Comparison of ENCODE assay signal across 1 cellular context in the genomic region with DNA sequence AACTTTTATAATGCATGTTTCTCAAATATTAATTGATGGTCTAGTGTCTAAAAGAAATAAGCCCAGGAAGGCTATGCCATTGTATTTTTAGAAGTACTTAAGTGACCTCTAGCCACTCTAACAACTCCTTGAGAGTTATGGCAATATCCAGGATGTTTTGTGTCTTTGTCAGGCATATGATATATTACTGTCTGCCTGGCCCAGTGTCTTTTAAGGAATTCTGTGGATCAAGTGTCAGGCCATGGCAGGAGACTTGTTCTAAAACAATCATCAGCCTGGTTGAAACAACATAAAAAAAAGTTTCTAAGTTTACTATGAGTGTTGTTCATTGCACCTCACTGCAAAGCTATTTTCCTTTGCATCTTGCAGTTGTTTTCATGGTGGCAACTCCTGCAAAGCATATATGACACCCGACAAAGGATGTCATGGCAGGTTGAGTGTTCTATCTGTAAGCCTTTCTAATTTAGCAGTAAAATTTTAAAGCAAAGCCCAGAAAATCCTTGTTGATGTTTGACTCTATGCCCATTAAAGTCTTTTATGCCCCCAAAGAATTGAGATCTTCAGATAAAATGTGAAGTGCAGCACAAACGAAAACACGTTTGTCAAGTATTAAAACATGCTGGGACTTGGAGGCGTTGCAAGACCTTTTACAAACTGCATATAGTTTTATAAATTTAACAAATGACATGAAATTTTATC.
TF ChIP-seq lines count a peak whose summit lies in the region.

No MANE protein-coding gene starts in this region.

TF ChIP-seq in HEK293, 187 proteins besides CTCF, POLR2A, EP300 and RAD21 (continued from another document and continues in another):
- TF ChIP-seq, protein P1, sequence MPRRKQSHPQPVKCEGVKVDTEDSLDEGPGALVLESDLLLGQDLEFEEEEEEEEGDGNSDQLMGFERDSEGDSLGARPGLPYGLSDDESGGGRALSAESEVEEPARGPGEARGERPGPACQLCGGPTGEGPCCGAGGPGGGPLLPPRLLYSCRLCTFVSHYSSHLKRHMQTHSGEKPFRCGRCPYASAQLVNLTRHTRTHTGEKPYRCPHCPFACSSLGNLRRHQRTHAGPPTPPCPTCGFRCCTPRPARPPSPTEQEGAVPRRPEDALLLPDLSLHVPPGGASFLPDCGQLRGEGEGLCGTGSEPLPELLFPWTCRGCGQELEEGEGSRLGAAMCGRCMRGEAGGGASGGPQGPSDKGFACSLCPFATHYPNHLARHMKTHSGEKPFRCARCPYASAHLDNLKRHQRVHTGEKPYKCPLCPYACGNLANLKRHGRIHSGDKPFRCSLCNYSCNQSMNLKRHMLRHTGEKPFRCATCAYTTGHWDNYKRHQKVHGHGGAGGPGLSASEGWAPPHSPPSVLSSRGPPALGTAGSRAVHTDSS (tag by site-specific recombination; IDR thresholded peaks at IDR 0.05) = no peak
- TF ChIP-seq KLF8 (tag by site-specific recombination; IDR thresholded peaks at IDR 0.05) (no peak), PRDM10 (tag by site-specific recombination; IDR thresholded peaks at IDR 0.05) (no peak), ZSCAN30 (tag by site-specific recombination; IDR thresholded peaks at IDR 0.05) (0 out of 2 replicates have a peak, but pooled peaks have one; percentile 11), ZNF354C (tag by site-specific recombination; IDR thresholded peaks at IDR 0.05; ENCODE audit: borderline replicate concordance, low read depth) (no peak), ZNF155 (tag by site-specific recombination; IDR thresholded peaks at IDR 0.05) (no peak), ZNF529 (tag by site-specific recombination; IDR thresholded peaks at IDR 0.05; ENCODE audit: insufficient replicate concordance) (no peak), ZNF175 (tag by site-specific recombination; IDR thresholded peaks at IDR 0.05) (no peak), ZNF580 (tag by site-specific recombination; IDR thresholded peaks at IDR 0.05) (no peak), ZNF335 (tag by site-specific recombination; conservative IDR thresholded peaks at IDR 0.05) (peak; percentile 28; the same call in 1 of the 2 replicates), ZSCAN18 (tag by site-specific recombination; IDR thresholded peaks at IDR 0.05) (no peak), ZNF600 (tag by site-specific recombination; IDR thresholded peaks at IDR 0.05) (0 out of 2 replicates have a peak, but pooled peaks have one; percentile 19), ZNF792 (tag by site-specific recombination; IDR thresholded peaks at IDR 0.05) (no peak), GFI1B (tag by site-specific recombination; IDR thresholded peaks at IDR 0.05) (0 out of 2 replicates have a peak, but pooled peaks have one; percentile 36), FEZF1 (tag by site-specific recombination; IDR thresholded peaks at IDR 0.05) (peak; percentile 68), ZNF561 (tag by site-specific recombination; IDR thresholded peaks at IDR 0.05; ENCODE audit: borderline replicate concordance) (no peak), ZNF549 (tag by site-specific recombination; IDR thresholded peaks at IDR 0.05) (no peak), ZXDB (tag by site-specific recombination; IDR thresholded peaks at IDR 0.05) (0 out of 2 replicates have a peak, but pooled peaks have one; percentile 42), ZNF610 (tag by site-specific recombination; IDR thresholded peaks at IDR 0.05; ENCODE audit: borderline replicate concordance) (no peak), ZNF707 (tag by site-specific recombination; IDR thresholded peaks at IDR 0.05) (no peak), ZSCAN23 (tag by site-specific recombination; IDR thresholded peaks at IDR 0.05) (no peak), ZNF560 (tag by site-specific recombination; IDR thresholded peaks at IDR 0.05; ENCODE audit: borderline replicate concordance) (no peak), ZNF704 (tag by site-specific recombination; IDR thresholded peaks at IDR 0.05) (no peak), ZNF48 (tag by site-specific recombination; IDR thresholded peaks at IDR 0.05) (no peak), OSR2 (tag by site-specific recombination; IDR thresholded peaks at IDR 0.05) (peak; percentile 54; the same call in 1 of the 2 replicates), SETDB1 (IDR thresholded peaks at IDR 0.05; ENCODE audit: insufficient read length, low read length) (no peak), ZNF701 (tag by site-specific recombination; IDR thresholded peaks at IDR 0.05) (no peak), ZNF280C (tag by site-specific recombination; IDR thresholded peaks at IDR 0.05) (no peak), ZNF544 (tag by site-specific recombination; IDR thresholded peaks at IDR 0.05) (no peak), ZBTB8A (tag by site-specific recombination; IDR thresholded peaks at IDR 0.05) (peak; percentile 53), ZNF514 (tag by site-specific recombination; IDR thresholded peaks at IDR 0.05) (no peak), ZNF311 (tag by site-specific recombination; IDR thresholded peaks at IDR 0.05; ENCODE audit: borderline replicate concordance) (no peak), ZFHX2 (tag by site-specific recombination; conservative IDR thresholded peaks at IDR 0.05) (no peak), SCRT2 (tag by site-specific recombination; IDR thresholded peaks at IDR 0.05) (no peak), PRDM6 (tag by site-specific recombination; IDR thresholded peaks at IDR 0.05) (peak; percentile 93), SP7 (tag by site-specific recombination; IDR thresholded peaks at IDR 0.05) (no peak)
- TF ChIP-seq, protein P2, sequence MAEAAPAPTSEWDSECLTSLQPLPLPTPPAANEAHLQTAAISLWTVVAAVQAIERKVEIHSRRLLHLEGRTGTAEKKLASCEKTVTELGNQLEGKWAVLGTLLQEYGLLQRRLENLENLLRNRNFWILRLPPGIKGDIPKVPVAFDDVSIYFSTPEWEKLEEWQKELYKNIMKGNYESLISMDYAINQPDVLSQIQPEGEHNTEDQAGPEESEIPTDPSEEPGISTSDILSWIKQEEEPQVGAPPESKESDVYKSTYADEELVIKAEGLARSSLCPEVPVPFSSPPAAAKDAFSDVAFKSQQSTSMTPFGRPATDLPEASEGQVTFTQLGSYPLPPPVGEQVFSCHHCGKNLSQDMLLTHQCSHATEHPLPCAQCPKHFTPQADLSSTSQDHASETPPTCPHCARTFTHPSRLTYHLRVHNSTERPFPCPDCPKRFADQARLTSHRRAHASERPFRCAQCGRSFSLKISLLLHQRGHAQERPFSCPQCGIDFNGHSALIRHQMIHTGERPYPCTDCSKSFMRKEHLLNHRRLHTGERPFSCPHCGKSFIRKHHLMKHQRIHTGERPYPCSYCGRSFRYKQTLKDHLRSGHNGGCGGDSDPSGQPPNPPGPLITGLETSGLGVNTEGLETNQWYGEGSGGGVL (tag by site-specific recombination; IDR thresholded peaks at IDR 0.05) = no peak
- TF ChIP-seq, protein P3, sequence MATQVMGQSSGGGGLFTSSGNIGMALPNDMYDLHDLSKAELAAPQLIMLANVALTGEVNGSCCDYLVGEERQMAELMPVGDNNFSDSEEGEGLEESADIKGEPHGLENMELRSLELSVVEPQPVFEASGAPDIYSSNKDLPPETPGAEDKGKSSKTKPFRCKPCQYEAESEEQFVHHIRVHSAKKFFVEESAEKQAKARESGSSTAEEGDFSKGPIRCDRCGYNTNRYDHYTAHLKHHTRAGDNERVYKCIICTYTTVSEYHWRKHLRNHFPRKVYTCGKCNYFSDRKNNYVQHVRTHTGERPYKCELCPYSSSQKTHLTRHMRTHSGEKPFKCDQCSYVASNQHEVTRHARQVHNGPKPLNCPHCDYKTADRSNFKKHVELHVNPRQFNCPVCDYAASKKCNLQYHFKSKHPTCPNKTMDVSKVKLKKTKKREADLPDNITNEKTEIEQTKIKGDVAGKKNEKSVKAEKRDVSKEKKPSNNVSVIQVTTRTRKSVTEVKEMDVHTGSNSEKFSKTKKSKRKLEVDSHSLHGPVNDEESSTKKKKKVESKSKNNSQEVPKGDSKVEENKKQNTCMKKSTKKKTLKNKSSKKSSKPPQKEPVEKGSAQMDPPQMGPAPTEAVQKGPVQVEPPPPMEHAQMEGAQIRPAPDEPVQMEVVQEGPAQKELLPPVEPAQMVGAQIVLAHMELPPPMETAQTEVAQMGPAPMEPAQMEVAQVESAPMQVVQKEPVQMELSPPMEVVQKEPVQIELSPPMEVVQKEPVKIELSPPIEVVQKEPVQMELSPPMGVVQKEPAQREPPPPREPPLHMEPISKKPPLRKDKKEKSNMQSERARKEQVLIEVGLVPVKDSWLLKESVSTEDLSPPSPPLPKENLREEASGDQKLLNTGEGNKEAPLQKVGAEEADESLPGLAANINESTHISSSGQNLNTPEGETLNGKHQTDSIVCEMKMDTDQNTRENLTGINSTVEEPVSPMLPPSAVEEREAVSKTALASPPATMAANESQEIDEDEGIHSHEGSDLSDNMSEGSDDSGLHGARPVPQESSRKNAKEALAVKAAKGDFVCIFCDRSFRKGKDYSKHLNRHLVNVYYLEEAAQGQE (tag by site-specific recombination; IDR thresholded peaks at IDR 0.05) = no peak
- TF ChIP-seq, protein P4, sequence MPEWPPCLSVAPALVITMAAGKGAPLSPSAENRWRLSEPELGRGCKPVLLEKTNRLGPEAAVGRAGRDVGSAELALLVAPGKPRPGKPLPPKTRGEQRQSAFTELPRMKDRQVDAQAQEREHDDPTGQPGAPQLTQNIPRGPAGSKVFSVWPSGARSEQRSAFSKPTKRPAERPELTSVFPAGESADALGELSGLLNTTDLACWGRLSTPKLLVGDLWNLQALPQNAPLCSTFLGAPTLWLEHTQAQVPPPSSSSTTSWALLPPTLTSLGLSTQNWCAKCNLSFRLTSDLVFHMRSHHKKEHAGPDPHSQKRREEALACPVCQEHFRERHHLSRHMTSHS (tag by site-specific recombination; IDR thresholded peaks at IDR 0.05) = no peak
